8 cellular contexts compared by ENCODE assay signal in genomic region chr9:101486693-101487442, GRCh38. TPM values are rescaled to one million over a fixed set of nuclear protein-coding genes. Genes with fewer than 3 reads are reported as not detected.
DNase-seq lines count a peak whose midpoint lies in the region; ATAC-seq, FAIRE-seq and TF ChIP-seq lines count a peak whose summit lies in the region.

No MANE protein-coding gene starts in this region.

- H3K27me3 Mint-ChIP-seq in activated CD4-positive, alpha-beta memory T cell treated with anti-CD3 and anti-CD28 coated beads for 36 hours, result peaks cover 42% of the 10 kb centered on the region
- peaks cover 53% of the 10 kb centered on the region for H3K27me3 Mint-ChIP-seq in activated CD4-positive, alpha-beta memory T cell treated with anti-CD3 and anti-CD28 coated beads, Interleukin-2, amount 10 ng/mL, durations not matched to agents 7 days and 5 days

- peak; percentile 18 for TF ChIP-seq CTCF in bronchial epithelial cell (IDR thresholded peaks at IDR 0.05; ENCODE audit: insufficient read depth, low read length, severe bottlenecking)
- no peak for TF ChIP-seq CTCF in sigmoid colon (IDR thresholded peaks at IDR 0.05)

- WGBS in sigmoid colon, 2 donors, result 1 to 2% methylated on average over 53 of the region's 53 CpGs

- DNase-seq in activated CD4-positive, alpha-beta memory T cell treated with anti-CD3 and anti-CD28 coated beads for 36 hours, result peak; percentile 22
- no peak for DNase-seq in activated CD4-positive, alpha-beta memory T cell treated with anti-CD3 and anti-CD28 coated beads, Interleukin-2, amount 10 ng/mL, durations not matched to agents 7 days and 5 days
- DNase-seq in NCI-H524 (lab: John Stamatoyannopoulos, UW), result peak; percentile 85 to 90
- peak; percentile 59 for DNase-seq in bronchial epithelial cell (ENCODE audit: low read depth)
- DNase-seq in sigmoid colon, result peak; percentile 67

- intact Hi-C loops in activated CD4-positive, alpha-beta memory T cell treated with anti-CD3 and anti-CD28 coated beads for 36 hours (cut with micrococcal nuclease), result no loop called here
- intact Hi-C loops in sigmoid colon (cut with DNase I), result loop anchor here (2.0 kb wide), 1 partner anchor 44 kb away; no protein-coding TSS in a partner anchor

- no peaks in the 10 kb centered on the region for H3K36me3 ChIP-seq in bronchial epithelial cell (ENCODE audit: control insufficient read depth, insufficient read depth, low read length)
- H3K36me3 ChIP-seq in sigmoid colon, result no peaks in the 10 kb centered on the region

- H3K27ac ChIP-seq in sigmoid colon, result peak overlapping the region; percentile 73 to 89 (median 86)

- peaks cover 4% of the 10 kb centered on the region for H3K4me1 Mint-ChIP-seq in activated CD4-positive, alpha-beta memory T cell treated with anti-CD3 and anti-CD28 coated beads for 36 hours (ENCODE audit: low read depth)
- peaks cover 6% of the 10 kb centered on the region for H3K4me1 Mint-ChIP-seq in activated CD4-positive, alpha-beta memory T cell treated with anti-CD3 and anti-CD28 coated beads, Interleukin-2, amount 10 ng/mL, durations not matched to agents 7 days and 5 days

- H3K27ac Mint-ChIP-seq in activated CD4-positive, alpha-beta memory T cell treated with anti-CD3 and anti-CD28 coated beads for 36 hours, result no peak overlapping the region
- H3K27ac Mint-ChIP-seq in activated CD4-positive, alpha-beta memory T cell treated with anti-CD3 and anti-CD28 coated beads, Interleukin-2, amount 10 ng/mL, durations not matched to agents 7 days and 5 days, result no peak overlapping the region

- CTCF ChIA-PET in activated CD4-positive, alpha-beta memory T cell treated with anti-CD3 and anti-CD28 coated beads for 36 hours (lab: Charles Lee), result no interaction called here
- CTCF ChIA-PET in activated CD4-positive, alpha-beta memory T cell treated with anti-CD3 and anti-CD28 coated beads, Interleukin-2, amount 10 ng/mL, durations not matched to agents 7 days and 5 days (lab: Charles Lee), result interaction anchor here (1.1 kb wide), 1 partner anchor 43 kb away, joined by 4 read pairs; no protein-coding TSS in a partner anchor

- POLR2A ChIA-PET in activated CD4-positive, alpha-beta memory T cell treated with anti-CD3 and anti-CD28 coated beads for 36 hours (lab: Charles Lee), result no interaction called here
- POLR2A ChIA-PET in activated CD4-positive, alpha-beta memory T cell treated with anti-CD3 and anti-CD28 coated beads, Interleukin-2, amount 10 ng/mL, durations not matched to agents 7 days and 5 days (lab: Charles Lee), result no interaction called here

- no peak for FAIRE-seq in bronchial epithelial cell (lab: Jason Lieb, UNC)

- peaks cover 0 to 26% (median 7%) of the 10 kb centered on the region in 4 donors for H3K4me1 ChIP-seq in sigmoid colon

- peak in 1 of 2 donors; percentile 40 for TF ChIP-seq POLR2A in sigmoid colon (IDR thresholded peaks at IDR 0.05)

- H3K9me3 ChIP-seq in iPS-18c (ENCODE audit: control insufficient read depth, insufficient read depth, low read length) (no peaks in the 10 kb centered on the region), sigmoid colon (no peaks in the 10 kb centered on the region)

- H3K4me3 ChIP-seq in bronchial epithelial cell (ENCODE audit: low read depth, low read length) (peak overlapping the region; percentile 89), iPS-18c (ENCODE audit: insufficient read depth, low read depth, low read length) (peak overlapping the region; percentile 74), sigmoid colon (peak overlapping the region; percentile 51 to 84 (median 72))

- no peaks in the 10 kb centered on the region for H3K9me3 Mint-ChIP-seq in activated CD4-positive, alpha-beta memory T cell treated with anti-CD3 and anti-CD28 coated beads for 36 hours
- no peaks in the 10 kb centered on the region for H3K9me3 Mint-ChIP-seq in activated CD4-positive, alpha-beta memory T cell treated with anti-CD3 and anti-CD28 coated beads, Interleukin-2, amount 10 ng/mL, durations not matched to agents 7 days and 5 days

- peak overlapping the region; percentile 42 for H3K4me3 Mint-ChIP-seq in activated CD4-positive, alpha-beta memory T cell treated with anti-CD3 and anti-CD28 coated beads for 36 hours
- H3K4me3 Mint-ChIP-seq in activated CD4-positive, alpha-beta memory T cell treated with anti-CD3 and anti-CD28 coated beads, Interleukin-2, amount 10 ng/mL, durations not matched to agents 7 days and 5 days, result no peak overlapping the region

- ATAC-seq in GM18868 (IDR thresholded peaks at IDR 0.05; ENCODE audit: unreplicated experiment) (no peak), GM21367 (IDR thresholded peaks at IDR 0.05; ENCODE audit: unreplicated experiment) (no peak)

- TF ChIP-seq EP300 in sigmoid colon (IDR thresholded peaks at IDR 0.05), result no peak

- H3K27me3 ChIP-seq in bronchial epithelial cell (ENCODE audit: control insufficient read depth, insufficient read depth, low read length) (no peaks in the 10 kb centered on the region), sigmoid colon (peaks cover 0 to 7% (median 5%) of the 10 kb centered on the region in 3 donors)

- no peaks in the 10 kb centered on the region for H3K36me3 Mint-ChIP-seq in activated CD4-positive, alpha-beta memory T cell treated with anti-CD3 and anti-CD28 coated beads for 36 hours
- no peaks in the 10 kb centered on the region for H3K36me3 Mint-ChIP-seq in activated CD4-positive, alpha-beta memory T cell treated with anti-CD3 and anti-CD28 coated beads, Interleukin-2, amount 10 ng/mL, durations not matched to agents 7 days and 5 days (ENCODE audit: low read depth)

RNA-seq across cellular contexts. Expression of gene RNF20, which starts 46.8 kb away (rescaled TPM):
- 10 to 100 TPM; 36.1 to 37.5 TPM for total RNA-seq in activated CD4-positive, alpha-beta memory T cell treated with anti-CD3 and anti-CD28 coated beads for 36 hours
- 10 to 100 TPM; 43.1 to 43.3 TPM for total RNA-seq in activated CD4-positive, alpha-beta memory T cell treated with anti-CD3 and anti-CD28 coated beads, Interleukin-2, amount 10 ng/mL, durations not matched to agents 7 days and 5 days
- total RNA-seq in bronchial epithelial cell (37.6 and 56.3 TPM in 2 replicates), sigmoid colon (10 to 100 TPM; 27.2 to 47.1 (median 27.6) TPM)
- 10 to 100 TPM in 2 of 3 donors, 1 to 10 TPM in 1; 8.4 to 18.1 (median 11.8) TPM for polyA plus RNA-seq in sigmoid colon

RNA-seq across cellular contexts. Expression of gene ALDOB, which starts 51.3 kb away (rescaled TPM):
- not detected for total RNA-seq in activated CD4-positive, alpha-beta memory T cell treated with anti-CD3 and anti-CD28 coated beads for 36 hours
- not detected for total RNA-seq in activated CD4-positive, alpha-beta memory T cell treated with anti-CD3 and anti-CD28 coated beads, Interleukin-2, amount 10 ng/mL, durations not matched to agents 7 days and 5 days
- total RNA-seq in bronchial epithelial cell (0.13 TPM in 1 of 2 replicates, not detected in the other), sigmoid colon (under 1 TPM in 2 of 4 donors, not detected in 2; 0.82 to 0.83 TPM)
- polyA plus RNA-seq in sigmoid colon, result 10 to 100 TPM in 1 of 3 donors, 1 to 10 TPM in 2; 1.1 to 40.5 (median 9.6) TPM
